Comparison of ENCODE assay signal across 14 cellular contexts in genomic region chr10:51075802-51076201, GRCh38. TPM values are rescaled to one million over a fixed set of nuclear protein-coding genes. Genes with fewer than 3 reads are reported as not detected.
DNase-seq lines count a peak whose midpoint lies in the region; ATAC-seq and TF ChIP-seq lines count a peak whose summit lies in the region.
"Had no signal": no experiment of that assay in that cellular context is flagged by ENCODE, and none has a peak within 500 bp of the region (broad histone marks: within the 10 kb centered on the region; RNA-seq: fewer than 3 reads in every experiment).

No MANE protein-coding gene starts in this region.

- TF ChIP-seq CTCF in AG04449 (IDR thresholded peaks at IDR 0.05; ENCODE audit: insufficient read depth, low read length, missing control alignments) (no peak), PC-3 (conservative IDR thresholded peaks at IDR 0.05; ENCODE audit: low read depth, low read length) (no peak)

- H4K20me1 ChIP-seq in PC-3 (ENCODE audit: low read length): no peaks in the 10 kb centered on the region

- H3K27ac Mint-ChIP-seq in CD8-positive, alpha-beta memory T cell: no peak overlapping the region
- H3K27ac Mint-ChIP-seq in activated CD4-positive, alpha-beta T cell treated with anti-CD3 and anti-CD28 coated beads for 36 hours: no peak overlapping the region
- H3K27ac Mint-ChIP-seq: activated naive CD8-positive, alpha-beta T cell treated with anti-CD3 and anti-CD28 coated beads, Interleukin-2, amount 50 U/mL, for 24 hours; naive B cell had no signal

- no peaks in the 10 kb centered on the region for H3K79me2 ChIP-seq in PC-3 (ENCODE audit: low read length)

- DNase-seq in AG04449 (ENCODE audit: low read depth, low spot score) (no peak), PC-3 (no peak), AG08396 (ENCODE audit: low spot score) (no peak)
- no peak for DNase-seq in CD8-positive, alpha-beta memory T cell
- no peak for DNase-seq in activated CD4-positive, alpha-beta T cell treated with anti-CD3 and anti-CD28 coated beads for 36 hours
- no peak for DNase-seq in activated CD4-positive, alpha-beta T cell treated with anti-CD3 and anti-CD28 coated beads, Interleukin-2, amount 50 U/mL, for 48 hours
- DNase-seq: activated naive CD8-positive, alpha-beta T cell treated with anti-CD3 and anti-CD28 coated beads, Interleukin-2, amount 50 U/mL, for 24 hours; activated T-cell treated with anti-CD3 and anti-CD28 coated beads for 4 hours; DND-41; naive B cell; NCI-H1105; NCI-H226 had no signal

- H3K27ac ChIP-seq in PC-3 (ENCODE audit: low read length) (no peak overlapping the region), iPS-18a (ENCODE audit: low read length) (no peak overlapping the region), rectal smooth muscle tissue (ENCODE audit: low read depth, low read length) (no peak overlapping the region)
- no peak overlapping the region for H3K27ac ChIP-seq in CD8-positive, alpha-beta memory T cell (ENCODE audit: low read depth, low read length)

- no peak for ATAC-seq in PC-3
- ATAC-seq in activated CD4-positive, alpha-beta T cell treated with anti-CD3 and anti-CD28 coated beads for 36 hours: no peak
- ATAC-seq: activated naive CD8-positive, alpha-beta T cell treated with anti-CD3 and anti-CD28 coated beads, Interleukin-2, amount 50 U/mL, for 24 hours had no signal

- H3K4me3 ChIP-seq in AG04449 (ENCODE audit: low read depth, low read length) (peak overlapping the region; percentile 80), PC-3 (ENCODE audit: low read length) (peak overlapping the region; percentile 72), iPS-18a (ENCODE audit: low read length) (peak overlapping the region; percentile 91), rectal smooth muscle tissue (ENCODE audit: low read length) (peak overlapping the region; percentile 91)
- H3K4me3 ChIP-seq in CD8-positive, alpha-beta memory T cell (ENCODE audit: low read length): no peak overlapping the region

- no TSS peak for BruUV-seq in PC-3 (replicated peaks; lab: Mats Ljungman, UMichigan)

- H3K9me2 ChIP-seq in PC-3 (replicated peaks; ENCODE audit: low read length): no peaks in the 10 kb centered on the region

- H3K4me3 Mint-ChIP-seq in CD8-positive, alpha-beta memory T cell: no peak overlapping the region
- H3K4me3 Mint-ChIP-seq in activated CD4-positive, alpha-beta T cell treated with anti-CD3 and anti-CD28 coated beads for 36 hours: no peak overlapping the region

- POLR2A ChIA-PET in AG04449 (lab: Yijun Ruan, JAX) (no interaction called here), PC-3 (lab: Charles Lee; ENCODE audit: unreplicated experiment) (no interaction called here)
- POLR2A ChIA-PET in CD8-positive, alpha-beta memory T cell (lab: Charles Lee): no interaction called here
- POLR2A ChIA-PET in activated CD4-positive, alpha-beta T cell treated with anti-CD3 and anti-CD28 coated beads for 36 hours (lab: Charles Lee): no interaction called here

- H3K36me3 ChIP-seq in PC-3 (ENCODE audit: low read depth, low read length): no peaks in the 10 kb centered on the region
- no peaks in the 10 kb centered on the region for H3K36me3 ChIP-seq in iPS-18a (ENCODE audit: control insufficient read depth, low read depth, low read length)
- H3K36me3 ChIP-seq in rectal smooth muscle tissue (ENCODE audit: control insufficient read depth, insufficient read depth, low read length): no peaks in the 10 kb centered on the region
- H3K36me3 ChIP-seq in CD8-positive, alpha-beta memory T cell (ENCODE audit: insufficient read depth, low read length): no peaks in the 10 kb centered on the region

- intact Hi-C loops in PC-3 (cut with micrococcal nuclease): loop anchor here (1.0 kb wide), 1 partner anchor 9 kb away; no protein-coding TSS in a partner anchor
- intact Hi-C loops in activated CD4-positive, alpha-beta T cell treated with anti-CD3 and anti-CD28 coated beads for 36 hours (cut with DNase I, micrococcal nuclease): no loop called here

- no peaks in the 10 kb centered on the region for H3K27me3 ChIP-seq in PC-3 (ENCODE audit: low read length)
- H3K27me3 ChIP-seq in iPS-18a (ENCODE audit: control insufficient read depth, insufficient read depth, low read length): peaks cover 22% of the 10 kb centered on the region
- H3K27me3 ChIP-seq in rectal smooth muscle tissue (ENCODE audit: control insufficient read depth, insufficient read depth, low read length): no peaks in the 10 kb centered on the region
- H3K27me3 ChIP-seq in CD8-positive, alpha-beta memory T cell (ENCODE audit: insufficient read depth, low read length, poor library complexity, severe bottlenecking): peaks cover 12% of the 10 kb centered on the region

- H3K4me1 ChIP-seq in PC-3 (ENCODE audit: insufficient read depth, low read length) (peaks cover 19% of the 10 kb centered on the region), iPS-18a (ENCODE audit: control insufficient read depth, low read depth, low read length) (peaks cover 48% of the 10 kb centered on the region), rectal smooth muscle tissue (ENCODE audit: control insufficient read depth, insufficient read depth, low read length) (peaks cover 17% of the 10 kb centered on the region)
- no peaks in the 10 kb centered on the region for H3K4me1 ChIP-seq in CD8-positive, alpha-beta memory T cell (ENCODE audit: insufficient read depth, low read length)

- H3K4me2 ChIP-seq in PC-3 (ENCODE audit: low read length): peak overlapping the region; percentile 87

- H2AFZ ChIP-seq in PC-3 (ENCODE audit: low read length): no peak overlapping the region

- H3K4me1 Mint-ChIP-seq in CD8-positive, alpha-beta memory T cell: peaks cover 10 to 24% (median 13%) of the 10 kb centered on the region in 3 donors
- H3K4me1 Mint-ChIP-seq in activated CD4-positive, alpha-beta T cell treated with anti-CD3 and anti-CD28 coated beads for 36 hours: peaks cover 8% of the 10 kb centered on the region

- H3K9me3 Mint-ChIP-seq in CD8-positive, alpha-beta memory T cell: no peaks in the 10 kb centered on the region
- H3K9me3 Mint-ChIP-seq in activated CD4-positive, alpha-beta T cell treated with anti-CD3 and anti-CD28 coated beads for 36 hours (ENCODE audit: low read depth): no peaks in the 10 kb centered on the region
- H3K9me3 Mint-ChIP-seq: activated naive CD8-positive, alpha-beta T cell treated with anti-CD3 and anti-CD28 coated beads, Interleukin-2, amount 50 U/mL, for 24 hours; naive B cell had no signal

- CTCF ChIA-PET in AG04449 (lab: Yijun Ruan, JAX): interaction anchor here (1.3 kb wide), 1 partner anchor 346 kb away, joined by 8 read pairs; no protein-coding TSS in a partner anchor
- CTCF ChIA-PET in PC-3 (lab: Charles Lee): no interaction called here
- CTCF ChIA-PET in CD8-positive, alpha-beta memory T cell (lab: Charles Lee): interaction anchor here (0.7 kb wide), 1 partner anchor 31 kb away, joined by 3 read pairs; no protein-coding TSS in a partner anchor
- CTCF ChIA-PET in activated CD4-positive, alpha-beta T cell treated with anti-CD3 and anti-CD28 coated beads for 36 hours (lab: Charles Lee): no interaction called here

- H3K27me3 Mint-ChIP-seq in CD8-positive, alpha-beta memory T cell: peaks cover 42 to 45% of the 10 kb centered on the region in 2 donors
- H3K27me3 Mint-ChIP-seq in activated CD4-positive, alpha-beta T cell treated with anti-CD3 and anti-CD28 coated beads for 36 hours: peaks cover 37% of the 10 kb centered on the region

- no peaks in the 10 kb centered on the region for H3K9me3 ChIP-seq in PC-3 (ENCODE audit: low read length)
- no peaks in the 10 kb centered on the region for H3K9me3 ChIP-seq in iPS-18a (ENCODE audit: control insufficient read depth, low read depth, low read length)
- no peaks in the 10 kb centered on the region for H3K9me3 ChIP-seq in CD8-positive, alpha-beta memory T cell (ENCODE audit: low read length)

- no peak overlapping the region for H3K9ac ChIP-seq in PC-3 (ENCODE audit: low read length)
- H3K9ac ChIP-seq in iPS-18a (ENCODE audit: low read length): peak overlapping the region; percentile 78
- no peak overlapping the region for H3K9ac ChIP-seq in rectal smooth muscle tissue (ENCODE audit: low read length)

- no peaks in the 10 kb centered on the region for H3F3A ChIP-seq in PC-3 (ENCODE audit: low read length, unreplicated experiment)

- no peaks in the 10 kb centered on the region for H3K36me3 Mint-ChIP-seq in CD8-positive, alpha-beta memory T cell
- H3K36me3 Mint-ChIP-seq in activated CD4-positive, alpha-beta T cell treated with anti-CD3 and anti-CD28 coated beads for 36 hours (ENCODE audit: low read depth): no peaks in the 10 kb centered on the region
- H3K36me3 Mint-ChIP-seq: naive B cell had no signal

RNA-seq across cellular contexts. Expression of gene PRKG1, which starts 1.5 kb away (rescaled TPM):
- total RNA-seq in PC-3 (2014; rRNA removed): 6.3 and 7.4 TPM in 2 replicates
- total RNA-seq in CD8-positive, alpha-beta memory T cell: not detected
- not detected for polyA plus RNA-seq in CD8-positive, alpha-beta memory T cell
- not detected for total RNA-seq in activated CD4-positive, alpha-beta T cell treated with anti-CD3 and anti-CD28 coated beads for 36 hours

Comparison
In these comparisons a context has a peak if more than half of its experiments do, and no peak if none do; other contexts are left out.
1. CTCF ChIA-PET loops: an anchor here in AG04449 (1.3 kb wide) and CD8-positive, alpha-beta memory T cell (0.7 kb wide); none called in PC-3 and activated CD4-positive, alpha-beta T cell treated with anti-CD3 and anti-CD28 coated beads for 36 hours.